8 cellular contexts compared by ENCODE assay signal in the genomic region with DNA sequence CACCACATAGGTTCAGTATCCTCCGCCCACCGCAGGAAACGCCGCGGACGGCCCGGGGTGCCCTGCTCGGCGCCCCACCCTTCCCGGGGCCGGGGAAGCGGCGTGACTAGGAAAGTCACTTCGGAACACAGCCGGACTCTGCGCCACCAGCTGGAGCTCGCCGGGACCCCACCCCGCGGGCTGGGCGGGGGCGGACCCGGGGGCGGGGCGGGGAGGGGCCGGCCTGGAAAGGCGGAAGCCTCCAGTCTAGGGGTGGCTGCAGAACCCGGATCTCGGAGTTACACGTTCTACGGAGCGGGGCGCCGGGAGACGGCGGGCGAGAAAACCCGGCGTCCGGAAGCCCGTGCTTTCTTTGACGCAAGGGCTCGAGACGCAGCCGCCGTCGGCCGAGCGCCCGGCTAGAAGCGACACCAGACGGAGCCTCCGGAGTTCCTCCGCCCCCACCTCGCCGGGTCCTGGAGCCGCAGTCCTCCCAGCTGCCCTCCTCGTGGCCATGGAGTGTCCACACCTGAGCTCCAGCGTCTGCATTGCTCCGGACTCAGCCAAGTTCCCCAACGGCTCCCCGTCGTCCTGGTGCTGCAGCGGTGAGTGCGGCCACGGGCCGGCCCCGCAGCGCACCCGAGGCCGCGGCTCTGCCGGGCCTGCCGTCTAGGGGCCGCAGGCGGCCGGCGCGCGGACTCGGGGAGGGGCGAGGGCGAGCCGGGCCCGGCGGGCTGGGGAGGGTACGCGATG. TPM values are rescaled to one million over a fixed set of nuclear protein-coding genes. Genes with fewer than 3 reads are reported as not detected.
DNase-seq lines count a peak whose midpoint lies in the region; ATAC-seq, FAIRE-seq and TF ChIP-seq lines count a peak whose summit lies in the region.

A gene with protein sequence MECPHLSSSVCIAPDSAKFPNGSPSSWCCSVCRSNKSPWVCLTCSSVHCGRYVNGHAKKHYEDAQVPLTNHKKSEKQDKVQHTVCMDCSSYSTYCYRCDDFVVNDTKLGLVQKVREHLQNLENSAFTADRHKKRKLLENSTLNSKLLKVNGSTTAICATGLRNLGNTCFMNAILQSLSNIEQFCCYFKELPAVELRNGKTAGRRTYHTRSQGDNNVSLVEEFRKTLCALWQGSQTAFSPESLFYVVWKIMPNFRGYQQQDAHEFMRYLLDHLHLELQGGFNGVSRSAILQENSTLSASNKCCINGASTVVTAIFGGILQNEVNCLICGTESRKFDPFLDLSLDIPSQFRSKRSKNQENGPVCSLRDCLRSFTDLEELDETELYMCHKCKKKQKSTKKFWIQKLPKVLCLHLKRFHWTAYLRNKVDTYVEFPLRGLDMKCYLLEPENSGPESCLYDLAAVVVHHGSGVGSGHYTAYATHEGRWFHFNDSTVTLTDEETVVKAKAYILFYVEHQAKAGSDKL (plus strand): TSS at position 347 of the 732 bp plus-strand sequence. CDS start 147 bp downstream, at position 494.

- H3K9me3 ChIP-seq in WERI-Rb-1 (ENCODE audit: severe bottlenecking): no peaks in the 10 kb centered on the region
- no peaks in the 10 kb centered on the region for H3K9me3 ChIP-seq in breast epithelium
- H3K9me3 ChIP-seq in small intestine (ENCODE audit: control insufficient read depth, low read depth): no peaks in the 10 kb centered on the region

- DNase-seq in ACHN (peak; percentile 90), NCI-H2227 (lab: John Stamatoyannopoulos, UW; ENCODE audit: unreplicated experiment) (peak; percentile 93), WERI-Rb-1 (peak; percentile 93), breast epithelium (ENCODE audit: low spot score in 2 of 2) (peak; percentile 94), iPS-NIHi11 (ENCODE audit: low spot score) (peak; percentile 88), small intestine (peak; percentile 93)

- 0% methylated on average over 42 to 88 of the region's 88 CpGs for WGBS in small intestine, 3 donors

- H3K36me3 ChIP-seq in WERI-Rb-1: peaks cover 8% of the 10 kb centered on the region; the same call in 1 of the 2 replicates
- no peaks in the 10 kb centered on the region for H3K36me3 ChIP-seq in breast epithelium
- no peaks in the 10 kb centered on the region for H3K36me3 ChIP-seq in small intestine (ENCODE audit: control insufficient read depth in 2 of 2, insufficient read depth in 2 of 2, low read length in 2 of 2)

- H3K27ac ChIP-seq in WERI-Rb-1 (peak within 1 kb of the TSS; percentile 96), breast epithelium (peak within 1 kb of the TSS; percentile 92 to 98), small intestine (ENCODE audit: low read depth in 1 of 2, low read length in 1 of 2) (peak within 1 kb of the TSS; percentile 98)

- peak within 1 kb of the TSS; percentile 94 for H3K4me3 ChIP-seq in WERI-Rb-1 (ENCODE audit: low read depth, low read length)
- peak within 1 kb of the TSS; percentile 83 to 93 (median 86) for H3K4me3 ChIP-seq in breast epithelium
- H3K4me3 ChIP-seq in small intestine (ENCODE audit: low read depth in 1 of 2, low read length in 2 of 2): peak within 1 kb of the TSS; percentile 96 to 98

- H3K27me3 ChIP-seq in WERI-Rb-1 (ENCODE audit: insufficient read depth, low read depth, severe bottlenecking): no peaks in the 10 kb centered on the region
- H3K27me3 ChIP-seq in breast epithelium: no peaks in the 10 kb centered on the region
- no peaks in the 10 kb centered on the region for H3K27me3 ChIP-seq in small intestine (ENCODE audit: control insufficient read depth in 2 of 2, insufficient read depth in 2 of 2, low read length in 2 of 2)

- FAIRE-seq in small intestine (lab: Jason Lieb, UNC): no peak

- peak; percentile 61 for TF ChIP-seq POLR2A in breast epithelium (IDR thresholded peaks at IDR 0.05)

- peak; percentile 32; the same call in 1 of the 2 replicates for TF ChIP-seq CTCF in WERI-Rb-1 (IDR thresholded peaks at IDR 0.05; ENCODE audit: low read depth, low read length)
- peak in 2 of 3 donors; percentile 35 to 48 for TF ChIP-seq CTCF in breast epithelium (IDR thresholded peaks at IDR 0.05)

- intact Hi-C loops in breast epithelium (cut with DNase I; ENCODE audit: low total_unique reads): no loop called here

- ATAC-seq in GM18868 (IDR thresholded peaks at IDR 0.05; ENCODE audit: unreplicated experiment) (peak; percentile 57), HG03108 (IDR thresholded peaks at IDR 0.05; ENCODE audit: unreplicated experiment) (peak; percentile 41)

- peaks cover 3 to 33% of the 10 kb centered on the region in 2 donors for H3K4me1 ChIP-seq in breast epithelium
- H3K4me1 ChIP-seq in small intestine (ENCODE audit: control insufficient read depth in 2 of 2, insufficient read depth in 1 of 2, low read depth in 1 of 2, low read length in 1 of 2): peaks cover 7 to 22% of the 10 kb centered on the region in 2 donors

- in situ Hi-C loops in ACHN (cut with HindIII; ENCODE audit: low pct_ligation_motif_present, low pct_unique_long_range_greater_than_20kb, low sequenced_read_pairs): no loop called here

RNA-seq across cellular contexts. Expression of the gene that starts here (rescaled TPM):
- total RNA-seq in breast epithelium: 10 to 100 TPM; 70.4 to 88.7 (median 76.7) TPM
- 10 to 100 TPM; 24.7 to 30.0 (median 27.8) TPM for polyA plus RNA-seq in small intestine

Comparison
In these comparisons a context has a peak if more than half of its experiments do, and no peak if none do; other contexts are left out.
1. Peak in every context shown above with its lines: DNase-seq, ATAC-seq, H3K4me3 ChIP-seq and H3K27ac ChIP-seq.